ENCODE assay signal across 8 cellular contexts in the genomic region with DNA sequence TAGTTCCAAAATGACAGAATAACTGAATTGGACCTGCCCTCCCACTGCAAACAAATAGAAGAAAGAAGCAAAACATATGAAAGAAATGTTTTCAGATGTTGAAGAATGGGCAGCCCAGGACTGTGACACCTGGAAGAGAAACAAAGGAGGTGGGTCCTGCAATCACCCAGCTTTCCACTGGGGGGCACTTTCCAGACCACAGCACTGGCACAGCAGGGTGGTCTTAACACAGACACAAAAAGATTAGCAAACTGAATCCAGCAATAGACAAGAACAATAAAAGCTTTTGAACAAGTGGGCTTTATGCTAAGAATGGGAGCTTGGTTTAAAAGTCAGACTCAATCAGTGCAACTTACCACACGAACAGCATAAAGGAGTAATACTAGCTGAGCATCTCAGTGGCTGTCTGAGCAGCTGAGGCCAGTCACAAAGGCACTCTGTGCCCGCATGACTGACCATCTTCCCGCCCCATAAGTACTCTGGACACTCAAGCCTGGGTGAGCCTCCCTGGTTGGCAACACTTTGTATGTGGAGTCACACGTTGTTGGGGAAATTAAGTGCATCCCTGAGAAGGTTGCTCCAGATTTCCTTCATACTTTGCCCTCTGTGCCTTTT. TPM values are rescaled to one million over a fixed set of nuclear protein-coding genes. Genes with fewer than 3 reads are reported as not detected.
A peak's percentile ranks its signal among the peaks of the same experiment; 100 is the strongest.
DNase-seq lines count a peak whose midpoint lies in the region; ATAC-seq and TF ChIP-seq lines count a peak whose summit lies in the region.

No MANE protein-coding gene starts in this region.

- no peaks in the 10 kb centered on the region for H4K20me1 ChIP-seq in H9 (ENCODE audit: control insufficient read depth, insufficient read depth, insufficient read length)

- H2AK5ac ChIP-seq in H9 (ENCODE audit: insufficient read length, low read length) = no peak overlapping the region

- intact Hi-C loops in Caco-2 (cut with micrococcal nuclease; ENCODE audit: unreplicated experiment) = loop anchor here (1.0 kb wide), 1 partner anchor 64 kb away; the partner anchor contains the start of gene CCDC175

- no peak overlapping the region for H2AFZ ChIP-seq in H9 (ENCODE audit: low read length)

- no peak overlapping the region for H2BK12ac ChIP-seq in H9 (ENCODE audit: insufficient read length, low read depth, low read length)

- no TSS peak for BruUV-seq in Caco-2 (replicated peaks; lab: Mats Ljungman, UMichigan)

- H3K56ac ChIP-seq in H9 (ENCODE audit: insufficient read length, low read depth, low read length) = no peak overlapping the region

- in situ Hi-C loops in SK-MEL-5 (cut with HindIII; ENCODE audit: low pct_unique_long_range_greater_than_20kb, low sequenced_read_pairs) = no loop called here

- H3K4ac ChIP-seq in H9 (ENCODE audit: low read depth, low read length) = no peak overlapping the region

- no peak overlapping the region for H2BK20ac ChIP-seq in H9 (ENCODE audit: low read depth, low read length, poor library complexity, severe bottlenecking)

- no CpG with 5 or more reads among the region's 4 CpGs for WGBS in H9 (ENCODE audit: extremely low coverage, insufficient read length, low lambda C conversion rate)

- H3K27me3 ChIP-seq in Caco-2 (replicated peaks; ENCODE audit: control insufficient read depth, insufficient read depth, low read length) (no peaks in the 10 kb centered on the region), H9 (ENCODE audit: insufficient read depth, low read length) (no peaks in the 10 kb centered on the region)

- no peak for ATAC-seq in activated CD4-positive, CD25-positive, alpha-beta regulatory T cell treated with anti-CD3 and anti-CD28 coated beads, Interleukin-2, amount 50 U/mL, for 24 hours
- no peak for ATAC-seq in HG02623 (IDR thresholded peaks at IDR 0.05; ENCODE audit: unreplicated experiment)

- H3K79me1 ChIP-seq in H9 (ENCODE audit: insufficient read depth, low read depth, low read length, poor library complexity, severe bottlenecking) = no peaks in the 10 kb centered on the region

- H2BK120ac ChIP-seq in H9 (ENCODE audit: low read depth, low read length, poor library complexity, severe bottlenecking) = no peak overlapping the region

- no peak overlapping the region for H4K91ac ChIP-seq in H9 (ENCODE audit: insufficient read length, low read depth, low read length)

- H3K9ac ChIP-seq in H9 (ENCODE audit: extremely low read depth, insufficient read length, low read length) = no peak overlapping the region

- no peak overlapping the region for H3K18ac ChIP-seq in H9 (ENCODE audit: insufficient read length, low read depth, low read length)

- no peaks in the 10 kb centered on the region for H3K79me2 ChIP-seq in H9 (ENCODE audit: insufficient read depth, low read length)

- H3K27me3 Mint-ChIP-seq in Caco-2 (ENCODE audit: insufficient read depth, unreplicated experiment) = peaks cover 3% of the 10 kb centered on the region
- peaks cover 6% of the 10 kb centered on the region; the same call in 1 of the 2 replicates for H3K27me3 Mint-ChIP-seq in H9 (ENCODE audit: low read depth)

- H3K23ac ChIP-seq in H9 (ENCODE audit: insufficient read length, low read depth, low read length) = no peak overlapping the region

- no peak overlapping the region for H4K5ac ChIP-seq in H9 (ENCODE audit: insufficient read length, low read depth, low read length)

- no peak overlapping the region for H3K14ac ChIP-seq in H9 (ENCODE audit: insufficient read depth, low read length)

- peak in 1 of 2 experiments; percentile 12 for DNase-seq in Caco-2
- DNase-seq in H9 = peak; percentile 71
- DNase-seq in SK-MEL-5 (ENCODE audit: low read depth, low spot score) = peak; percentile 34
- DNase-seq in iPS-NIHi11 (ENCODE audit: low spot score) = peak; percentile 78
- DNase-seq in SIG-M5 treated with dmso at 0.1 percent for 504 hours (lab: John Stamatoyannopoulos, UW; ENCODE audit: unreplicated experiment) = no peak
- no peak for DNase-seq in stimulated activated naive CD4-positive, alpha-beta T cell (lab: John Stamatoyannopoulos, UW)

- H3K4me1 Mint-ChIP-seq in Caco-2 (ENCODE audit: low read depth, unreplicated experiment) (peaks cover 12% of the 10 kb centered on the region), H9 (peaks cover 17 to 18% of the 10 kb centered on the region in 2 experiments)

- H3K4me1 ChIP-seq in Caco-2 = no peaks in the 10 kb centered on the region; the same call in 1 of the 2 replicates
- no peaks in the 10 kb centered on the region for H3K4me1 ChIP-seq in H9 (ENCODE audit: insufficient read depth, low read length)

- no peak overlapping the region for H2BK5ac ChIP-seq in H9 (ENCODE audit: insufficient read length, low read length)

- H3T11ph ChIP-seq in H9 (ENCODE audit: low read length) = no peak overlapping the region

- H3K4me3 Mint-ChIP-seq in Caco-2 (ENCODE audit: unreplicated experiment) (no peak overlapping the region), H9 (no peak overlapping the region)

- no peaks in the 10 kb centered on the region for H3K36me3 ChIP-seq in Caco-2 (ENCODE audit: control insufficient read depth, insufficient read depth, low read length)

- no peaks in the 10 kb centered on the region for H3K23me2 ChIP-seq in H9 (ENCODE audit: insufficient read length, low read depth, low read length, poor library complexity, severe bottlenecking)

- CTCF ChIA-PET in Caco-2 (lab: Charles Lee) = interaction anchor here (1.2 to 1.7 kb wide), 2 partner anchors 58 to 64 kb away, joined by 5 to 9 read pairs; partner anchors contain the start of gene CCDC175

- TF ChIP-seq CTCF in Caco-2 (IDR thresholded peaks at IDR 0.05; ENCODE audit: insufficient read depth in 1 of 2, low read depth in 1 of 2, low read length in 1 of 2, severe bottlenecking in 1 of 2, unreplicated experiment in 1 of 2) (peak; percentile 34 to 39), H9 (conservative IDR thresholded peaks at IDR 0.05) (peak; percentile 85)

- no peak overlapping the region for H3K4me3 ChIP-seq in Caco-2 (ENCODE audit: low read depth, low read length)

- H3K9me3 Mint-ChIP-seq in Caco-2 (ENCODE audit: unreplicated experiment) (no peaks in the 10 kb centered on the region), H9 (peaks cover 15 to 23% of the 10 kb centered on the region in 2 experiments)

- H3K4me2 ChIP-seq in H9 (ENCODE audit: insufficient read depth, insufficient read length, low read length) = no peak overlapping the region

- H3K27ac ChIP-seq in H9 (ENCODE audit: insufficient read length, low read depth, low read length) = no peak overlapping the region

- H3K27ac Mint-ChIP-seq in Caco-2 (ENCODE audit: unreplicated experiment) (no peak overlapping the region), H9 (no peak overlapping the region)

- no peak overlapping the region for H4K8ac ChIP-seq in H9 (replicated peaks; ENCODE audit: insufficient read length, low read depth, low read length)

- H3K36me3 Mint-ChIP-seq in Caco-2 (ENCODE audit: insufficient read depth, unreplicated experiment) (no peaks in the 10 kb centered on the region), H9 (ENCODE audit: insufficient read depth in 1 of 3, low read depth in 3 of 3) (peaks cover 3 to 23% (median 15%) of the 10 kb centered on the region in 3 experiments)

- H2BK15ac ChIP-seq in H9 (ENCODE audit: low read depth, low read length) = no peak overlapping the region

- no peaks in the 10 kb centered on the region for H3K9me3 ChIP-seq in Caco-2
- H3K9me3 ChIP-seq in H9 (ENCODE audit: control insufficient read depth, low read depth, low read length) = no peaks in the 10 kb centered on the region

- POLR2A ChIA-PET in Caco-2 (lab: Charles Lee) = no interaction called here

RNA-seq across cellular contexts. Expression of gene JKAMP, which starts 27.7 kb away (rescaled TPM):
- total RNA-seq in Caco-2 (2022) = 24.7 and 31.0 TPM in 2 replicates
- 32.5 and 33.8 TPM in 2 replicates for total RNA-seq in H9 (2021)
- total RNA-seq in SK-MEL-5 (2014; rRNA removed; shearing (Covaris generic)) = 102 and 104 TPM in 2 replicates
- 62.7 and 70.4 TPM in 2 replicates for polyA plus RNA-seq in SK-MEL-5 (2015; cell fraction: cytosol; rRNA removed)
- 101 and 175 TPM in 2 replicates for polyA plus RNA-seq in SK-MEL-5 (2015; cell fraction: nucleus; rRNA removed)

RNA-seq across cellular contexts. Expression of gene L3HYPDH, which starts 27.8 kb away (rescaled TPM):
- total RNA-seq in Caco-2 (2022) (15.3 and 15.7 TPM in 2 replicates), H9 (2021) (13.5 and 15.7 TPM in 2 replicates)
- total RNA-seq in SK-MEL-5 (2014; rRNA removed; shearing (Covaris generic)) = 22.0 and 23.2 TPM in 2 replicates
- 9.2 and 10.4 TPM in 2 replicates for polyA plus RNA-seq in SK-MEL-5 (2015; cell fraction: cytosol; rRNA removed)
- polyA plus RNA-seq in SK-MEL-5 (2015; cell fraction: nucleus; rRNA removed) = 123 and 148 TPM in 2 replicates

RNA-seq across cellular contexts. Expression of gene GPR135, which starts 46.8 kb away (rescaled TPM):
- total RNA-seq in Caco-2 (2022) (0.52 and 0.77 TPM in 2 replicates), H9 (2021) (1.8 and 1.9 TPM in 2 replicates)
- total RNA-seq in SK-MEL-5 (2014; rRNA removed; shearing (Covaris generic)) = 2.4 and 2.9 TPM in 2 replicates
- 0.88 and 1.2 TPM in 2 replicates for polyA plus RNA-seq in SK-MEL-5 (2015; cell fraction: cytosol; rRNA removed)
- 33.2 and 34.0 TPM in 2 replicates for polyA plus RNA-seq in SK-MEL-5 (2015; cell fraction: nucleus; rRNA removed)

Comparison
In these comparisons a context has a peak if more than half of its experiments do, and no peak if none do; other contexts are left out.
1. DNase-seq: peak in H9 (single experiment), SK-MEL-5 (single experiment) and iPS-NIHi11 (single experiment); none in SIG-M5 treated with dmso at 0.1 percent for 504 hours (single experiment) and stimulated activated naive CD4-positive, alpha-beta T cell (0 of 6).